ENCODE assay signal across 8 cellular contexts in genomic region chr7:151249034-151249731, GRCh38. TPM values are rescaled to one million over a fixed set of nuclear protein-coding genes. Genes with fewer than 3 reads are reported as not detected.
A peak's percentile ranks its signal among the peaks of the same experiment; 100 is the strongest.
DNase-seq lines count a peak whose midpoint lies in the region; ATAC-seq and TF ChIP-seq lines count a peak whose summit lies in the region.

No MANE protein-coding gene starts in this region.

- 4% methylated on average over 18 of the region's 45 CpGs for WGBS in esophagus muscularis mucosa

- peaks cover 41% of the 10 kb centered on the region for H3K27me3 Mint-ChIP-seq in activated CD8-positive, alpha-beta T cell treated with anti-CD3 and anti-CD28 coated beads for 36 hours
- H3K27me3 Mint-ChIP-seq in type B pancreatic cell, result peaks cover 13% of the 10 kb centered on the region

- intact Hi-C loops in activated CD8-positive, alpha-beta T cell treated with anti-CD3 and anti-CD28 coated beads for 36 hours (cut with micrococcal nuclease), result no loop called here
- intact Hi-C loops in esophagus muscularis mucosa (cut with DNase I), result loop anchor here (10.0 kb wide), 1 partner anchor 124 kb away; no protein-coding TSS in a partner anchor

- H3K27ac ChIP-seq in C4-2B (peak overlapping the region; percentile 77), HUES6 (ENCODE audit: low read depth, low read length) (no peak overlapping the region), esophagus muscularis mucosa (replicated peaks in 1 of 4) (peak overlapping the region; percentile 91 to 97 (median 94)), muscle layer of colon (ENCODE audit: low read depth, low read length) (peak overlapping the region; percentile 95)

- peaks cover 34% of the 10 kb centered on the region for H3K4me1 Mint-ChIP-seq in activated CD8-positive, alpha-beta T cell treated with anti-CD3 and anti-CD28 coated beads for 36 hours (ENCODE audit: low read depth)
- H3K4me1 Mint-ChIP-seq in type B pancreatic cell (ENCODE audit: unreplicated experiment), result peaks cover 43% of the 10 kb centered on the region

- POLR2A ChIA-PET in activated CD8-positive, alpha-beta T cell treated with anti-CD3 and anti-CD28 coated beads for 36 hours (lab: Charles Lee), result interaction anchor here (1.1 kb wide), 1 partner anchor 13 kb away, joined by 3 read pairs; no protein-coding TSS in a partner anchor

- H3K27ac Mint-ChIP-seq in activated CD8-positive, alpha-beta T cell treated with anti-CD3 and anti-CD28 coated beads for 36 hours, result peak overlapping the region; percentile 27
- H3K27ac Mint-ChIP-seq in type B pancreatic cell, result peak overlapping the region; percentile 87

- H3K9me3 ChIP-seq in HUES6 (ENCODE audit: control insufficient read depth, insufficient read depth, low read depth, low read length), result no peaks in the 10 kb centered on the region
- H3K9me3 ChIP-seq in esophagus muscularis mucosa, result no peaks in the 10 kb centered on the region
- no peaks in the 10 kb centered on the region for H3K9me3 ChIP-seq in muscle layer of colon (ENCODE audit: low read length)

- ATAC-seq in activated CD8-positive, alpha-beta T cell treated with anti-CD3 and anti-CD28 coated beads for 36 hours, result no peak
- ATAC-seq in GM18511 (IDR thresholded peaks at IDR 0.05; ENCODE audit: unreplicated experiment), result no peak

- peaks cover 59% of the 10 kb centered on the region for H3K4me1 ChIP-seq in HUES6 (ENCODE audit: control insufficient read depth, insufficient read depth, low read length)
- H3K4me1 ChIP-seq in esophagus muscularis mucosa, result peaks cover 79 to 88% (median 85%) of the 10 kb centered on the region in 4 donors
- H3K4me1 ChIP-seq in muscle layer of colon (ENCODE audit: insufficient read depth, low read length), result peaks cover 66% of the 10 kb centered on the region

- H3K9ac ChIP-seq in HUES6 (ENCODE audit: low read length), result peak overlapping the region; percentile 56
- H3K9ac ChIP-seq in muscle layer of colon (ENCODE audit: low read length), result peak overlapping the region; percentile 33

- CTCF ChIA-PET in activated CD8-positive, alpha-beta T cell treated with anti-CD3 and anti-CD28 coated beads for 36 hours (lab: Charles Lee), result no interaction called here

- no peak for TF ChIP-seq CTCF in C4-2B (conservative IDR thresholded peaks at IDR 0.05)
- no peak for TF ChIP-seq CTCF in activated CD8-positive, alpha-beta T cell treated with anti-CD3 and anti-CD28 coated beads for 36 hours (IDR thresholded peaks at IDR 0.05)
- TF ChIP-seq CTCF in esophagus muscularis mucosa (IDR thresholded peaks at IDR 0.05), result no peak
- TF ChIP-seq CTCF in type B pancreatic cell (conservative IDR thresholded peaks at IDR 0.05), result no peak

- no peaks in the 10 kb centered on the region for H3K36me3 Mint-ChIP-seq in activated CD8-positive, alpha-beta T cell treated with anti-CD3 and anti-CD28 coated beads for 36 hours (ENCODE audit: low read depth)
- H3K36me3 Mint-ChIP-seq in type B pancreatic cell, result no peaks in the 10 kb centered on the region

- no peaks in the 10 kb centered on the region for H3K36me3 ChIP-seq in HUES6 (ENCODE audit: control insufficient read depth, insufficient read depth, low read length)
- H3K36me3 ChIP-seq in esophagus muscularis mucosa, result no peaks in the 10 kb centered on the region
- no peaks in the 10 kb centered on the region for H3K36me3 ChIP-seq in muscle layer of colon (ENCODE audit: insufficient read depth, low read length)

- H3K4me3 Mint-ChIP-seq in activated CD8-positive, alpha-beta T cell treated with anti-CD3 and anti-CD28 coated beads for 36 hours, result peak overlapping the region; percentile 32
- H3K4me3 Mint-ChIP-seq in type B pancreatic cell, result peak overlapping the region; percentile 86

- DNase-seq in activated CD8-positive, alpha-beta T cell treated with anti-CD3 and anti-CD28 coated beads for 36 hours, result peak; percentile 49
- DNase-seq in esophagus muscularis mucosa (ENCODE audit: extremely low spot score) (no peak), type B pancreatic cell (ENCODE audit: extremely low spot score, unreplicated experiment) (no peak), NAMALWA (ENCODE audit: low spot score) (no peak)

- H3K9me3 Mint-ChIP-seq in activated CD8-positive, alpha-beta T cell treated with anti-CD3 and anti-CD28 coated beads for 36 hours, result no peaks in the 10 kb centered on the region
- no peaks in the 10 kb centered on the region for H3K9me3 Mint-ChIP-seq in type B pancreatic cell

- H3K4me3 ChIP-seq in HUES6 (ENCODE audit: low read depth, low read length) (peak overlapping the region; percentile 71), esophagus muscularis mucosa (peak overlapping the region; percentile 64 to 81 (median 72)), muscle layer of colon (ENCODE audit: low read depth in 1 of 2, low read length in 2 of 2) (peak overlapping the region; percentile 12 to 55)

- no peak for TF ChIP-seq POLR2A in esophagus muscularis mucosa (IDR thresholded peaks at IDR 0.05; ENCODE audit: low read depth)

- no peak for TF ChIP-seq EP300 in esophagus muscularis mucosa (IDR thresholded peaks at IDR 0.05)

- peaks cover 82% of the 10 kb centered on the region for H3K27me3 ChIP-seq in HUES6 (ENCODE audit: control insufficient read depth, insufficient read depth, low read length)
- H3K27me3 ChIP-seq in esophagus muscularis mucosa, result peaks cover 0 to 12% (median 0%) of the 10 kb centered on the region in 4 donors
- H3K27me3 ChIP-seq in muscle layer of colon (ENCODE audit: control insufficient read depth in 1 of 2, insufficient read depth in 2 of 2, low read length in 2 of 2), result peaks cover 0 to 5% of the 10 kb centered on the region in 2 donors

RNA-seq across cellular contexts. Expression of gene SMARCD3, which starts 0.7 kb away (rescaled TPM):
- total RNA-seq in activated CD8-positive, alpha-beta T cell treated with anti-CD3 and anti-CD28 coated beads for 36 hours, result 1 to 10 TPM; 8.2 to 8.9 TPM
- 10 to 100 TPM; 25.3 to 43.4 (median 40.6) TPM for total RNA-seq in esophagus muscularis mucosa
- 20.0 and 58.4 TPM in 2 replicates for total RNA-seq in type B pancreatic cell (ENCODE audit: low replicate concordance)

RNA-seq across cellular contexts. Expression of gene CHPF2, which starts 16.9 kb away (rescaled TPM):
- 10 to 100 TPM; 23.7 to 27.3 TPM for total RNA-seq in activated CD8-positive, alpha-beta T cell treated with anti-CD3 and anti-CD28 coated beads for 36 hours
- total RNA-seq in esophagus muscularis mucosa (10 to 100 TPM; 23.7 to 39.4 (median 26.8) TPM), type B pancreatic cell (ENCODE audit: low replicate concordance) (44.4 and 54.7 TPM in 2 replicates)

RNA-seq across cellular contexts. Expression of gene ABCF2, which starts 22.2 kb away (rescaled TPM):
- total RNA-seq in activated CD8-positive, alpha-beta T cell treated with anti-CD3 and anti-CD28 coated beads for 36 hours, result 10 to 100 TPM; 48.1 to 56.2 TPM
- total RNA-seq in esophagus muscularis mucosa, result 10 to 100 TPM; 33.8 to 53.2 (median 39.0) TPM
- total RNA-seq in type B pancreatic cell (ENCODE audit: low replicate concordance), result 35.9 and 46.5 TPM in 2 replicates

RNA-seq across cellular contexts. Expression of gene H2BK1, which starts 38.9 kb away (rescaled TPM):
- not detected for total RNA-seq in activated CD8-positive, alpha-beta T cell treated with anti-CD3 and anti-CD28 coated beads for 36 hours
- total RNA-seq in esophagus muscularis mucosa (not detected), type B pancreatic cell (ENCODE audit: low replicate concordance) (not detected in 2 replicates)
